17 cellular contexts compared by ENCODE assay signal in the genomic region with DNA sequence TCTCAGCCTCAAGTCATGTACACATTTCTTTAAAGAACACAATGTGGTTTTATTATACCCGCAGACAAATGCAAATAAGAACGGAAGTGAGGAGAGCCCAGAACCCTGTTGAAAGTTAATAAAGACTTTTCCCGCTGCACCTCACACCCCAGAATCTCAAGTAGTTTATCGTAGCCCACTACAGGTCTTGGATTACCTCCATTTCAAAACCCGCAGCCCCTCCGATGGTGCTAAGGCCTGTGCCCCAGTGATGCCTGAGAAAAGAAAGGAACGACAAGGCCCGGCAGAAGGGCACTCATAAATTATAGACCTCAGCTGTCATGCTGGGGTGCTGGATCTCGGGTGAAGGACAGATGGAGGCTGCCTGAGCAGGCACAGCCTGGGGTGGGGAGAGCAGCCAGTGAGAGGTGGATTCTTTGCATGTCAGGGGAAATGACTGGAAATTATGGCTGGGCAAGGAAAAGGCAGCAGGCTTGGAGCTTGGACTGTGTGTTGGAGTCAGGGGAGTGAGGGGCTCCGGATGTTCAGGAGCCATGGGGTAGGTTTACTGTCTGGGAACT.
"Had no signal": no experiment of that assay in that cellular context is flagged by ENCODE, and none has a peak within 500 bp of the region (broad histone marks: within the 10 kb centered on the region; RNA-seq: fewer than 3 reads in every experiment).

No MANE protein-coding gene starts in this region.

- H3K27me3 ChIP-seq: body of pancreas, neutrophil had no signal

- H3K79me2 ChIP-seq: parathyroid adenoma had no signal

- DNase-seq: activated CD4-positive, alpha-beta T cell treated with anti-CD3 and anti-CD28 coated beads, Interleukin-2, amount 50 U/mL, for 1 hour; activated CD4-positive, CD25-positive, alpha-beta regulatory T cell; activated CD8-positive, alpha-beta memory T cell treated with anti-CD3 and anti-CD28 coated beads for 24 hours; activated naive CD8-positive, alpha-beta T cell treated with anti-CD3 and anti-CD28 coated beads for 36 hours; amygdala; body of pancreas; effector memory CD4-positive, alpha-beta T cell; heart left ventricle; left cardiac atrium; lower lobe of right lung; stimulated activated CD4-positive, alpha-beta T cell treated with anti-CD3 and anti-CD28 coated beads, Interleukin-4, amount 100 ng/mL, for 1 hour; stimulated activated naive CD4-positive, alpha-beta T cell; T-helper 2 cell; tibial artery had no signal

- H3K36me3 ChIP-seq: heart left ventricle, lower lobe of right lung, neutrophil, tibial artery had no signal

- H3K4me3 ChIP-seq: body of pancreas, heart left ventricle, lower lobe of right lung, tibial artery had no signal

- H3K9me3 ChIP-seq: body of pancreas, heart left ventricle, lower lobe of right lung, neutrophil, tibial artery had no signal

- H3K27ac ChIP-seq: body of pancreas, epithelial cell of prostate, heart left ventricle, lower lobe of right lung, neutrophil, parathyroid adenoma, tibial artery had no signal

- H3K9ac ChIP-seq: parathyroid adenoma had no signal
